ENCODE assay signal across 1 cellular context in the genomic region with DNA sequence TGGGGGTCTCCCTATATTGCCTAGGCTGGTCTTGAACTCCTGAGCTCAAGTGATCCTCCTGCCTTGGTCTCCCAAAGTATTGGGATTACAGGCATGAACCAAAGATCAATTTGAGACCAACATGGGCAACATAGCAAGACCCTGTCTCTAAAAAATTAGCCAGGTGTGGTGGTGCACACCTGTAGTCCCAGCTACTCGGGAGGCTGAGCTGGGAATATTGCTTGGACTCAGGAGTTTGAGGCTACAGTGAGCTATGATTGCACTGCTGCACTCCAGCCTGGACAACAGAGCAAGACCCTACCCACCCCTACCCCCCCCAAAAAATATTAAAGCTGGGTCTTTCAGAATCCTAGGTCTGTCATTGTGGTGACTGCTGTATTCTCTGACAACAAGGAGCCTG. TPM values are rescaled to one million over a fixed set of nuclear protein-coding genes. Genes with fewer than 3 reads are reported as not detected.
"Had no signal": no experiment of that assay in that cellular context is flagged by ENCODE, and none has a peak within 500 bp of the region (broad histone marks: within the 10 kb centered on the region; RNA-seq: fewer than 3 reads in every experiment).

No MANE protein-coding gene starts in this region.

RNA-seq across cellular contexts. Expression of a gene that starts 9.0 kb away (rescaled TPM):
- polyA plus RNA-seq: immature natural killer cell had no signal
